In genomic region chr3:113696658-113697191, GRCh38 we compare ENCODE assay signal across 9 cellular contexts. TPM values are rescaled to one million over a fixed set of nuclear protein-coding genes. Genes with fewer than 3 reads are reported as not detected.
DNase-seq lines count a peak whose midpoint lies in the region; ATAC-seq and TF ChIP-seq lines count a peak whose summit lies in the region.
"Had no signal": no experiment of that assay in that cellular context is flagged by ENCODE, and none has a peak within 500 bp of the region (broad histone marks: within the 10 kb centered on the region; RNA-seq: fewer than 3 reads in every experiment).

No MANE protein-coding gene starts in this region.

- H3K27ac ChIP-seq in right lobe of liver = peak overlapping the region; percentile 99

- peaks cover 0 to 2% (median 0%) of the 10 kb centered on the region in 7 donors for H3K9me3 Mint-ChIP-seq in CD14-positive monocyte
- H3K9me3 Mint-ChIP-seq in activated CD4-positive, alpha-beta memory T cell treated with anti-CD3 and anti-CD28 coated beads for 36 hours = no peaks in the 10 kb centered on the region
- H3K9me3 Mint-ChIP-seq: dendritic cell treated with granulocyte-macrophage colony-stimulating factor and Interleukin-4, amounts not matched to agents 40 ng/mL and 50 ng/mL, for 4 days had no signal

- intact Hi-C loops in CD14-positive monocyte (cut with micrococcal nuclease) = loop anchor here in 1 of 2 donors (5.0 kb wide), 1 partner anchor 179 kb away; the partner anchor contains the start of gene SPICE1
- intact Hi-C loops in activated CD4-positive, alpha-beta memory T cell treated with anti-CD3 and anti-CD28 coated beads for 36 hours (cut with micrococcal nuclease) = loop anchor here (1.0 to 5.0 kb wide), 10 partner anchors 50 to 1450 kb away; partner anchors contain the start of genes CCDC191, NAA50, QTRT2 and SIDT1
- intact Hi-C loops in right lobe of liver (cut with DNase I) = no loop called here

- CTCF ChIA-PET in activated CD4-positive, alpha-beta memory T cell treated with anti-CD3 and anti-CD28 coated beads for 36 hours (lab: Charles Lee) = interaction anchor here (0.6 to 2.0 kb wide), 3 partner anchors 40 to 633 kb away, joined by 3 to 8 read pairs (median 4); no protein-coding TSS in a partner anchor

- no peaks in the 10 kb centered on the region for H3K27me3 ChIP-seq in right lobe of liver

- peak; percentile 92 for ATAC-seq in GM19438 (IDR thresholded peaks at IDR 0.05; ENCODE audit: low read depth, unreplicated experiment)
- ATAC-seq in HG03565 (IDR thresholded peaks at IDR 0.05; ENCODE audit: unreplicated experiment) = peak; percentile 92
- peak; percentile 90 to 95 (median 92) for ATAC-seq in right lobe of liver

- H3K4me1 Mint-ChIP-seq in CD14-positive monocyte = peaks cover 27% of the 10 kb centered on the region
- peaks cover 20% of the 10 kb centered on the region for H3K4me1 Mint-ChIP-seq in activated CD4-positive, alpha-beta memory T cell treated with anti-CD3 and anti-CD28 coated beads for 36 hours (ENCODE audit: low read depth)

- no peak overlapping the region for H3K4me3 Mint-ChIP-seq in CD14-positive monocyte
- H3K4me3 Mint-ChIP-seq in activated CD4-positive, alpha-beta memory T cell treated with anti-CD3 and anti-CD28 coated beads for 36 hours = no peak overlapping the region

- TF ChIP-seq CTCF in CD14-positive monocyte (IDR thresholded peaks at IDR 0.05) = no peak
- TF ChIP-seq CTCF in right lobe of liver (IDR thresholded peaks at IDR 0.05) = peak; percentile 20 to 34 (median 26)

- peak overlapping the region; percentile 83 to 91 (median 84) for H3K4me3 ChIP-seq in right lobe of liver

- no peak for TF ChIP-seq POLR2A in right lobe of liver (IDR thresholded peaks at IDR 0.05)

- H3K4me1 ChIP-seq in right lobe of liver = peaks cover 0 to 37% (median 7%) of the 10 kb centered on the region in 4 donors

- POLR2A ChIA-PET in activated CD4-positive, alpha-beta memory T cell treated with anti-CD3 and anti-CD28 coated beads for 36 hours (lab: Charles Lee) = interaction anchor here (1.1 to 3.1 kb wide), 3 partner anchors 9 to 182 kb away, joined by 4 to 12 read pairs (median 6); partner anchors contain the start of genes NAA50 and SPICE1

- no peaks in the 10 kb centered on the region for H3K36me3 ChIP-seq in right lobe of liver

- no peak overlapping the region for H3K27ac Mint-ChIP-seq in CD14-positive monocyte
- H3K27ac Mint-ChIP-seq in activated CD4-positive, alpha-beta memory T cell treated with anti-CD3 and anti-CD28 coated beads for 36 hours = no peak overlapping the region
- H3K27ac Mint-ChIP-seq: dendritic cell treated with granulocyte-macrophage colony-stimulating factor and Interleukin-4, amounts not matched to agents 40 ng/mL and 50 ng/mL, for 4 days had no signal

- DNase-seq in CD14-positive monocyte (ENCODE audit: low spot score) = peak; percentile 97
- DNase-seq in NCI-H748 treated with DMSO at 0.1 percent for 48 hours (lab: John Stamatoyannopoulos, UW) = peak; percentile 97
- peak; percentile 100 for DNase-seq in activated CD4-positive, alpha-beta memory T cell treated with anti-CD3 and anti-CD28 coated beads for 36 hours
- peak; percentile 99 for DNase-seq in ecto neural progenitor cell (ENCODE audit: low spot score)
- DNase-seq in right lobe of liver = peak; percentile 99 to 100 (median 99)
- peak; percentile 99 for DNase-seq in stimulated activated CD4-positive, alpha-beta T cell treated with anti-CD3 and anti-CD28 coated beads, Interleukin-4, amount 100 ng/mL, for 24 hours

- peaks cover 3 to 15% (median 11%) of the 10 kb centered on the region in 3 donors for H3K27me3 Mint-ChIP-seq in CD14-positive monocyte (ENCODE audit: low read depth in 3 of 3)
- H3K27me3 Mint-ChIP-seq in activated CD4-positive, alpha-beta memory T cell treated with anti-CD3 and anti-CD28 coated beads for 36 hours = no peaks in the 10 kb centered on the region

- peaks cover 4 to 7% of the 10 kb centered on the region in 2 donors for H3K36me3 Mint-ChIP-seq in CD14-positive monocyte
- no peaks in the 10 kb centered on the region for H3K36me3 Mint-ChIP-seq in activated CD4-positive, alpha-beta memory T cell treated with anti-CD3 and anti-CD28 coated beads for 36 hours

- under 1% methylated on average over 24 of the region's 31 CpGs for WGBS in right lobe of liver (ENCODE audit: insufficient coverage, low coverage, low lambda C conversion rate, missing lambda C conversion rate)

- no peaks in the 10 kb centered on the region for H3K9me3 ChIP-seq in right lobe of liver

RNA-seq across cellular contexts. Expression of gene USF3, which starts 0.3 kb away (rescaled TPM):
- 1 to 10 TPM; 1.6 to 3.3 TPM for polyA plus RNA-seq in CD14-positive monocyte
- total RNA-seq in activated CD4-positive, alpha-beta memory T cell treated with anti-CD3 and anti-CD28 coated beads for 36 hours = 10 to 100 TPM; 11.7 to 12.2 TPM
- 10 to 100 TPM; 12.1 to 20.3 (median 17.6) TPM for total RNA-seq in right lobe of liver

RNA-seq across cellular contexts. Expression of gene NAA50, which starts 49.3 kb away (rescaled TPM):
- 100 to 1,000 TPM in 1 of 2 donors, 10 to 100 TPM in 1; 80.0 to 105 TPM for polyA plus RNA-seq in CD14-positive monocyte
- 100 to 1,000 TPM; 112 to 113 TPM for total RNA-seq in activated CD4-positive, alpha-beta memory T cell treated with anti-CD3 and anti-CD28 coated beads for 36 hours
- total RNA-seq in right lobe of liver = 100 to 1,000 TPM in 2 of 6 experiments, 10 to 100 TPM in 4; 56.1 to 130 (median 60.9) TPM

RNA-seq across cellular contexts. Expression of gene ATP6V1A, which starts 50.1 kb away (rescaled TPM):
- polyA plus RNA-seq in CD14-positive monocyte = 100 to 1,000 TPM; 254 to 295 TPM
- 10 to 100 TPM; 43.5 to 45.4 TPM for total RNA-seq in activated CD4-positive, alpha-beta memory T cell treated with anti-CD3 and anti-CD28 coated beads for 36 hours
- total RNA-seq in right lobe of liver = 10 to 100 TPM; 39.6 to 52.7 (median 47.7) TPM

Comparison
In these comparisons a context has a peak if more than half of its experiments do, and no peak if none do; other contexts are left out.
1. Peak in every context shown above with its lines: DNase-seq, ATAC-seq, H3K4me3 ChIP-seq and H3K27ac ChIP-seq.